Comparison of ENCODE assay signal across 9 cellular contexts in genomic region chr5:40333459-40334241, GRCh38.
DNase-seq lines count a peak whose midpoint lies in the region; ATAC-seq lines count a peak whose summit lies in the region.
"Had no signal": no experiment of that assay in that cellular context is flagged by ENCODE, and none has a peak within 500 bp of the region (broad histone marks: within the 10 kb centered on the region; RNA-seq: fewer than 3 reads in every experiment).

No MANE protein-coding gene starts in this region.

- intact Hi-C loops in naive thymus-derived CD4-positive, alpha-beta T cell (cut with micrococcal nuclease): loop anchor here in 1 of 2 donors (5.0 kb wide), 1 partner anchor 49 kb away; no protein-coding TSS in a partner anchor
- intact Hi-C loops in aorta (cut with DNase I): no loop called here

- H3K36me3 ChIP-seq in adipocyte (ENCODE audit: control insufficient read depth, insufficient read depth, low read length, severe bottlenecking) (no peaks in the 10 kb centered on the region), aorta (ENCODE audit: control insufficient read depth in 1 of 2, insufficient read depth in 2 of 2, low read length in 1 of 2) (no peaks in the 10 kb centered on the region)
- no peaks in the 10 kb centered on the region for H3K36me3 ChIP-seq in naive thymus-derived CD4-positive, alpha-beta T cell (ENCODE audit: control insufficient read depth in 2 of 3, insufficient read depth in 3 of 3, low read length in 3 of 3)

- no peaks in the 10 kb centered on the region for H3K9me3 ChIP-seq in adipocyte (ENCODE audit: control insufficient read depth, low read length)
- no peaks in the 10 kb centered on the region for H3K9me3 ChIP-seq in naive thymus-derived CD4-positive, alpha-beta T cell (ENCODE audit: control insufficient read depth in 2 of 3, low read length in 3 of 3)
- H3K9me3 ChIP-seq in aorta (ENCODE audit: control insufficient read depth, low read length): no peaks in the 10 kb centered on the region

- POLR2A ChIA-PET in naive thymus-derived CD4-positive, alpha-beta T cell (lab: Charles Lee): no interaction called here

- H3K36me3 Mint-ChIP-seq in naive thymus-derived CD4-positive, alpha-beta T cell: peaks cover 0 to 22% (median 6%) of the 10 kb centered on the region in 5 donors

- H3K9me3 Mint-ChIP-seq in naive thymus-derived CD4-positive, alpha-beta T cell: peaks cover 0 to 14% (median 3%) of the 10 kb centered on the region in 11 donors
- H3K9me3 Mint-ChIP-seq: nephron progenitor cell had no signal

- H3K4me1 Mint-ChIP-seq in naive thymus-derived CD4-positive, alpha-beta T cell: peaks cover 0 to 24% (median 0%) of the 10 kb centered on the region in 7 donors
- H3K4me1 Mint-ChIP-seq: nephron progenitor cell had no signal

- H3K4me3 ChIP-seq in adipocyte (ENCODE audit: low read length) (no peak overlapping the region), aorta (ENCODE audit: low read length in 2 of 2) (no peak overlapping the region)
- H3K4me3 ChIP-seq in naive thymus-derived CD4-positive, alpha-beta T cell (ENCODE audit: low read length): no peak overlapping the region

- H3K27ac Mint-ChIP-seq in naive thymus-derived CD4-positive, alpha-beta T cell: no peak overlapping the region
- H3K27ac Mint-ChIP-seq: nephron progenitor cell; stimulated activated naive CD8-positive, alpha-beta T cell treated with anti-CD3 and anti-CD28 coated beads, Interleukin-15, Interleukin-2, amounts not matched to agents 100 ng/mL and 50 ng/mL, for 24 hours had no signal

- peak; percentile 98 for ATAC-seq in GM18870 (IDR thresholded peaks at IDR 0.05; ENCODE audit: unreplicated experiment)
- peak; percentile 63 for ATAC-seq in HG02840 (IDR thresholded peaks at IDR 0.05; ENCODE audit: low FRiP score, unreplicated experiment)
- peak; percentile 38 for ATAC-seq in naive thymus-derived CD4-positive, alpha-beta T cell
- ATAC-seq in HG02798 (IDR thresholded peaks at IDR 0.05; ENCODE audit: poor library complexity, unreplicated experiment): no peak
- ATAC-seq in aorta (ENCODE audit: low FRiP score): no peak

- no peaks in the 10 kb centered on the region for H3K27me3 Mint-ChIP-seq in naive thymus-derived CD4-positive, alpha-beta T cell
- H3K27me3 Mint-ChIP-seq: stimulated activated naive CD8-positive, alpha-beta T cell treated with anti-CD3 and anti-CD28 coated beads, Interleukin-15, Interleukin-2, amounts not matched to agents 100 ng/mL and 50 ng/mL, for 24 hours had no signal

- H3K4me3 Mint-ChIP-seq in naive thymus-derived CD4-positive, alpha-beta T cell: no peak overlapping the region
- H3K4me3 Mint-ChIP-seq: nephron progenitor cell; stimulated activated naive CD8-positive, alpha-beta T cell treated with anti-CD3 and anti-CD28 coated beads, Interleukin-15, Interleukin-2, amounts not matched to agents 100 ng/mL and 50 ng/mL, for 24 hours had no signal

- CTCF ChIA-PET in naive thymus-derived CD4-positive, alpha-beta T cell (lab: Charles Lee): interaction anchor here (0.6 kb wide), 2 partner anchors 10 to 14 kb away, joined by 3 to 4 read pairs; no protein-coding TSS in a partner anchor

- DNase-seq in adipocyte (ENCODE audit: low read depth) (peak; percentile 55), mesenteric fat pad (ENCODE audit: low spot score) (no peak), aorta (no peak)
- no peak for DNase-seq in naive thymus-derived CD4-positive, alpha-beta T cell
- DNase-seq: nephron progenitor cell had no signal

- H3K27ac ChIP-seq in naive thymus-derived CD4-positive, alpha-beta T cell (ENCODE audit: low read depth, low read length): no peak overlapping the region
- no peak overlapping the region for H3K27ac ChIP-seq in aorta (ENCODE audit: low read depth in 1 of 2, low read length in 2 of 2)

- no peak overlapping the region for H3K9ac ChIP-seq in adipocyte (ENCODE audit: low read length)

- no peaks in the 10 kb centered on the region for H3K27me3 ChIP-seq in adipocyte (replicated peaks; ENCODE audit: control insufficient read depth, insufficient read depth, low read length)
- no peaks in the 10 kb centered on the region for H3K27me3 ChIP-seq in naive thymus-derived CD4-positive, alpha-beta T cell (ENCODE audit: control insufficient read depth in 2 of 2, insufficient read depth in 2 of 2, low read length in 2 of 2)
- no peaks in the 10 kb centered on the region for H3K27me3 ChIP-seq in aorta (ENCODE audit: control insufficient read depth in 1 of 2, insufficient read depth in 2 of 2, low read length in 1 of 2)

- H3K4me1 ChIP-seq in adipocyte (ENCODE audit: control insufficient read depth, insufficient read depth, low read length) (no peaks in the 10 kb centered on the region), aorta (ENCODE audit: control insufficient read depth in 1 of 2, insufficient read depth in 2 of 2, low read length in 2 of 2) (no peaks in the 10 kb centered on the region)
- H3K4me1 ChIP-seq in naive thymus-derived CD4-positive, alpha-beta T cell (ENCODE audit: control insufficient read depth in 2 of 2, insufficient read depth in 2 of 2, low read length in 2 of 2): peaks cover 0 to 46% of the 10 kb centered on the region in 2 donors

- 81 to 83% methylated on average over 4 of the region's 4 CpGs for WGBS in aorta, 2 donors

Comparison
In these comparisons a context has a peak if more than half of its experiments do, and no peak if none do; other contexts are left out.
1. ATAC-seq: peak in GM18870 (single experiment), HG02840 (single experiment) and naive thymus-derived CD4-positive, alpha-beta T cell (single experiment); none in HG02798 (single experiment) and aorta (single experiment).